18 cellular contexts compared by ENCODE assay signal in the genomic region with DNA sequence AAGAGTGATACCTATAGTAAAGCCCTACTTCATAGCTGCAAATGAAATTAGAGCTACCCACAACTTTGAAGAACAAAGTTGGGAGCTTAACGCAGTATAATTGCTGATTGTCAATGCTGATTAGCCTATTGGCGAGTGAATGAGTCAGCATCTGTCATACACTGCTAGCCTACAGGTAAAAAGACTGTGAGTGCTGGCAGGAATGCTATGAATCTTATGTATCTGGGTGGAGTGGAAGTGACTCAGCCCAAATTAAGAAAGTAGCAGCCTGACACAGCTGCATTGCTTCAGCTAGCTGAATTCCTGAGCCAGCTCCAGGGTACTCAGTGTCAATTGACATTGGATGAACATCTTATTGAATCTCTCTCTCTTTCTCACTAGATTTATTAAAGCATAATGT.
DNase-seq lines count a peak whose midpoint lies in the region; ATAC-seq, FAIRE-seq and TF ChIP-seq lines count a peak whose summit lies in the region.
"Had no signal": no experiment of that assay in that cellular context is flagged by ENCODE, and none has a peak within 500 bp of the region (broad histone marks: within the 10 kb centered on the region; RNA-seq: fewer than 3 reads in every experiment).

No MANE protein-coding gene starts in this region.

- H3K27ac Mint-ChIP-seq in chondrocyte (ENCODE audit: unreplicated experiment), result no peak overlapping the region
- H3K27ac Mint-ChIP-seq: dendritic cell treated with granulocyte-macrophage colony-stimulating factor and Interleukin-4, amounts not matched to agents 40 ng/mL and 50 ng/mL, for 4 days had no signal

- DNase-seq in AG20443 (ENCODE audit: low spot score) (peak; percentile 25), M059J (ENCODE audit: low read depth) (peak; percentile 25), caudate nucleus (lab: John Stamatoyannopoulos, UW) (peak in 31 of 61 donors; percentile 0 to 89 (median 21)), keratinocyte (ENCODE audit: low read depth, low spot score) (peak; percentile 88), NCI-H2227 (lab: John Stamatoyannopoulos, UW; ENCODE audit: unreplicated experiment) (no peak), chondrocyte (ENCODE audit: low spot score) (no peak), NCI-H1436 treated with DMSO at 0.1 percent for 48 hours (lab: John Stamatoyannopoulos, UW) (no peak)
- DNase-seq: activated CD4-positive, alpha-beta T cell treated with anti-CD3 and anti-CD28 coated beads, Interleukin-2, amount 50 U/mL, for 1 hour; activated T-cell treated with anti-CD3 and anti-CD28 coated beads, Interleukin-2, amount 50 U/mL, for 4 hours; adrenal gland; COR-L47; mesenchymal stem cell; NCI-H2029 treated with DMSO at 0.1 percent for 48 hours; NCI-H526 treated with DMSO at 0.1 percent for 48 hours; SHP77 treated with DMSO at 0.1 percent for 48 hours; stimulated activated CD4-positive, alpha-beta T cell treated with anti-CD3 and anti-CD28 coated beads, Interleukin-4, amount 100 ng/mL, for 4 hours had no signal

- no peak overlapping the region for H3K4me3 Mint-ChIP-seq in chondrocyte (ENCODE audit: unreplicated experiment)
- H3K4me3 Mint-ChIP-seq: activated T-cell treated with anti-CD3 and anti-CD28 coated beads, Interleukin-2, amount 50 U/mL, for 4 hours; dendritic cell treated with granulocyte-macrophage colony-stimulating factor and Interleukin-4, amounts not matched to agents 40 ng/mL and 50 ng/mL, for 4 days had no signal

- H3K9me3 ChIP-seq in keratinocyte (ENCODE audit: control insufficient read depth, low read depth, low read length), result peaks cover 6% of the 10 kb centered on the region
- H3K9me3 ChIP-seq: adrenal gland had no signal

- no peak overlapping the region for H2AFZ ChIP-seq in keratinocyte (ENCODE audit: control insufficient read depth, low read length)

- H3K4me2 ChIP-seq in keratinocyte (ENCODE audit: control insufficient read depth, extremely low read depth, insufficient read depth, low read depth, low read length), result peak overlapping the region; percentile 56

- FAIRE-seq in keratinocyte (lab: Jason Lieb, UNC), result peak; percentile 100

- H3K4me3 ChIP-seq in keratinocyte (ENCODE audit: control insufficient read depth in 2 of 3, extremely low read depth in 1 of 3, insufficient read depth in 2 of 3, low read depth in 1 of 3, low read length in 3 of 3), result peak overlapping the region in 2 of 3 experiments; percentile 27 to 31
- H3K4me3 ChIP-seq: adrenal gland had no signal

- TF ChIP-seq CTCF in keratinocyte (optimal IDR thresholded peaks at IDR 0.05 in 1 of 3, IDR thresholded peaks at IDR 0.05 in 1 of 3, conservative IDR thresholded peaks at IDR 0.05 in 1 of 3; ENCODE audit: extremely low read depth in 1 of 3, insufficient read depth in 2 of 3, low read length in 3 of 3) (no peak), chondrocyte (IDR thresholded peaks at IDR 0.05) (no peak)

- dilution Hi-C loops in keratinocyte (cut with MboI; ENCODE audit: extremely low pct_ligation_motif_present, low sequenced_read_pairs), result no loop called here

- H3K4me1 ChIP-seq in keratinocyte (ENCODE audit: control insufficient read depth, extremely low read depth, insufficient read depth, low read length), result peaks cover 17% of the 10 kb centered on the region
- H3K4me1 ChIP-seq: adrenal gland had no signal

- H3K9me3 Mint-ChIP-seq in chondrocyte (ENCODE audit: low read depth), result peaks cover 32% of the 10 kb centered on the region

- no peaks in the 10 kb centered on the region for H4K20me1 ChIP-seq in keratinocyte (ENCODE audit: control insufficient read depth, extremely low read depth, insufficient read depth, low read length)

- no peaks in the 10 kb centered on the region for H3K9me1 ChIP-seq in keratinocyte (ENCODE audit: control insufficient read depth, extremely low read depth, insufficient read depth, low read length)

- no peaks in the 10 kb centered on the region for H3K36me3 Mint-ChIP-seq in chondrocyte (ENCODE audit: low read depth)

- H3K9ac ChIP-seq in keratinocyte (ENCODE audit: control insufficient read depth, extremely low read depth, insufficient read depth, low read length), result no peak overlapping the region

- no peaks in the 10 kb centered on the region for H3K4me1 Mint-ChIP-seq in chondrocyte (ENCODE audit: low read depth)

- no peaks in the 10 kb centered on the region for H3K27me3 Mint-ChIP-seq in chondrocyte (ENCODE audit: low read depth)
- H3K27me3 Mint-ChIP-seq: dendritic cell treated with granulocyte-macrophage colony-stimulating factor and Interleukin-4, amounts not matched to agents 40 ng/mL and 50 ng/mL, for 4 days had no signal

- ATAC-seq in GM18520 (IDR thresholded peaks at IDR 0.05; ENCODE audit: unreplicated experiment), result no peak
- ATAC-seq: activated T-cell treated with anti-CD3 and anti-CD28 coated beads, Interleukin-2, amount 50 U/mL, for 4 hours had no signal

- H3K27ac ChIP-seq in caudate nucleus (ENCODE audit: low read depth, low read length) (no peak overlapping the region), keratinocyte (ENCODE audit: control insufficient read depth, insufficient read depth, low read length) (peak overlapping the region; percentile 56)
- H3K27ac ChIP-seq: adrenal gland had no signal

- H3K36me3 ChIP-seq in keratinocyte (ENCODE audit: control insufficient read depth in 2 of 2, extremely low read depth in 1 of 2, insufficient read depth in 2 of 2, low read length in 2 of 2), result no peaks in the 10 kb centered on the region
- H3K36me3 ChIP-seq: adrenal gland had no signal

- no peaks in the 10 kb centered on the region for H3K27me3 ChIP-seq in keratinocyte (ENCODE audit: control insufficient read depth, extremely low read depth, insufficient read depth, low read length)
- H3K27me3 ChIP-seq: adrenal gland had no signal

- H3K79me2 ChIP-seq in keratinocyte (ENCODE audit: control insufficient read depth, insufficient read depth, low read length), result no peaks in the 10 kb centered on the region

Comparison
In these comparisons a context has a peak if more than half of its experiments do, and no peak if none do; other contexts are left out.
1. DNase-seq: peak in AG20443 (single experiment), M059J (single experiment), caudate nucleus (31 of 61) and keratinocyte (single experiment); none in NCI-H2227 (single experiment), chondrocyte (single experiment) and NCI-H1436 treated with DMSO at 0.1 percent for 48 hours (single experiment).